ENCODE assay signal across 8 cellular contexts in genomic region chr5:151002250-151002649, GRCh38. TPM values are rescaled to one million over a fixed set of nuclear protein-coding genes. Genes with fewer than 3 reads are reported as not detected.
DNase-seq lines count a peak whose midpoint lies in the region; ATAC-seq and TF ChIP-seq lines count a peak whose summit lies in the region.

No MANE protein-coding gene starts in this region.

- H3K27ac Mint-ChIP-seq in endothelial cell (ENCODE audit: unreplicated experiment) = no peak overlapping the region

- H3K4me3 ChIP-seq in AG04449 (ENCODE audit: low read depth, low read length) (no peak overlapping the region), astrocyte of the spinal cord (ENCODE audit: low read depth, low read length) (no peak overlapping the region)

- H3K4me1 Mint-ChIP-seq in endothelial cell (ENCODE audit: unreplicated experiment) = no peaks in the 10 kb centered on the region

- DNase-seq in AG04449 (ENCODE audit: low read depth, low spot score) (no peak), HPDE6-E6E7 (ENCODE audit: extremely low spot score) (peak; percentile 51), astrocyte of the spinal cord (ENCODE audit: low read depth, low spot score) (peak; percentile 37), left lobe of liver (ENCODE audit: low spot score) (peak; percentile 48), NCI-H1092 treated with DMSO at 0.1 percent for 48 hours (lab: John Stamatoyannopoulos, UW) (no peak), endothelial cell (ENCODE audit: low spot score) (no peak)
- no peak for DNase-seq in stimulated activated CD4-positive, alpha-beta T cell treated with anti-CD3 and anti-CD28 coated beads, Interleukin-12 subunit alpha, Interleukin-12 subunit beta, amount 100 ng/mL, for 4 hours

- CTCF ChIA-PET in AG04449 (lab: Yijun Ruan, JAX) = interaction anchor here (0.6 to 7.7 kb wide), 17 partner anchors 10 to 317 kb away, joined by 3 to 107 read pairs (median 4); no protein-coding TSS in a partner anchor

- no peaks in the 10 kb centered on the region for H3K36me3 Mint-ChIP-seq in endothelial cell (ENCODE audit: low read depth, unreplicated experiment)

- H3K4me3 Mint-ChIP-seq in endothelial cell (ENCODE audit: unreplicated experiment) = no peak overlapping the region

- no peaks in the 10 kb centered on the region for H3K9me3 Mint-ChIP-seq in endothelial cell (ENCODE audit: unreplicated experiment)

- H3K27me3 Mint-ChIP-seq in endothelial cell (ENCODE audit: unreplicated experiment) = peaks cover 1% of the 10 kb centered on the region

- POLR2A ChIA-PET in AG04449 (lab: Yijun Ruan, JAX) = interaction anchor here (0.8 kb wide), 1 partner anchor 163 kb away, joined by 3 read pairs; no protein-coding TSS in a partner anchor

- in situ Hi-C loops in astrocyte of the spinal cord (cut with HindIII; ENCODE audit: low sequenced_read_pairs) = no loop called here

- TF ChIP-seq CTCF in AG04449 (IDR thresholded peaks at IDR 0.05; ENCODE audit: insufficient read depth, low read length, missing control alignments) (peak; percentile 2), astrocyte of the spinal cord (IDR thresholded peaks at IDR 0.05; ENCODE audit: low read depth, low read length) (peak; percentile 24), endothelial cell (IDR thresholded peaks at IDR 0.05; ENCODE audit: unreplicated experiment) (no peak)

- peak; percentile 61 for ATAC-seq in left lobe of liver
- ATAC-seq in HG03571 (IDR thresholded peaks at IDR 0.05; ENCODE audit: unreplicated experiment) = no peak

RNA-seq across cellular contexts. Expression of gene GPX3, which starts 18.1 kb away (rescaled TPM):
- total RNA-seq in left lobe of liver = 199 TPM
- 32.5 TPM for total RNA-seq in endothelial cell (ENCODE audit: unreplicated experiment)

Comparison
In these comparisons a context has a peak if more than half of its experiments do, and no peak if none do; other contexts are left out.
1. DNase-seq: peak in HPDE6-E6E7 (single experiment), astrocyte of the spinal cord (single experiment) and left lobe of liver (single experiment); none in AG04449 (single experiment), NCI-H1092 treated with DMSO at 0.1 percent for 48 hours (single experiment), endothelial cell (single experiment) and stimulated activated CD4-positive, alpha-beta T cell treated with anti-CD3 and anti-CD28 coated beads, Interleukin-12 subunit alpha, Interleukin-12 subunit beta, amount 100 ng/mL, for 4 hours (single experiment).